11 cellular contexts compared by ENCODE assay signal in the genomic region with DNA sequence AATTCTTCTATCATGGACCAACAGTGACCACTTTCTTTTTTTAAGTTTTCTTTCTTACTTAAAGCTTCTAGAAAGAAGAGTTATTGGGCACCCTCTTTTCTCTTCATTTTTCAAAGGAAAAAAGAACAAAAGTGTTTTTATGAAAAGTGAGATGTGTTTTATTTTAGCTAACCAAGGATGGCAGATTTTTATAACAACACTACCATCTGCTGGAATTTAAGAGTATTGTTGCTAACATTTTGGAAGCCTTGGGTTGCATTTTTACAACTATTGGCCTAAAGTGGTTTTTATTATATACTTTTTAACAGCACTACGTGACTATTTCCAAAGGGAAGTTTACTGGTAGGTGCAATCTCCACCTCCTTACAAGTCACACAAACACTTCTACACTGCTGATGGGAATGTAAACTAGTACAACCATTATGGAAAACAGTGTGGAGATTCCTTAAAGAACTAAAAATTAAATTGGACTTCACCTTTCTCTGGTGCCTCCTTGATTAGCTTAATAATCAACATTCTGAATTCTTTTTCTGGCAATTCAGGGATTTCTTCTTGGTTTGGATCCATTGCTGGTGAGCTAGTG.
DNase-seq lines count a peak whose midpoint lies in the region; ATAC-seq and TF ChIP-seq lines count a peak whose summit lies in the region.
"Had no signal": no experiment of that assay in that cellular context is flagged by ENCODE, and none has a peak within 500 bp of the region (broad histone marks: within the 10 kb centered on the region; RNA-seq: fewer than 3 reads in every experiment).

No MANE protein-coding gene starts in this region.

- no peaks in the 10 kb centered on the region for H3K27me3 ChIP-seq in Karpas-422 (ENCODE audit: low read length)

- no peak overlapping the region for H3K4me3 Mint-ChIP-seq in activated T-helper 2 cell treated with anti-CD3 and anti-CD28 coated beads, Interferon-gamma antibody, Interleukin-2, Interleukin-4, amounts not matched to agents 10 μg/mL and 5 μg/mL and 100 μg/mL, durations not matched to agents 14 hours and 24 hours and 36 hours (ENCODE audit: low read depth)
- H3K4me3 Mint-ChIP-seq: activated naive CD8-positive, alpha-beta T cell treated with anti-CD3 and anti-CD28 coated beads, Interleukin-2, amount 10 ng/mL, durations not matched to agents 7 days and 5 days had no signal

- TF ChIP-seq CTCF in GM10266 (IDR thresholded peaks at IDR 0.05; ENCODE audit: control insufficient read depth, insufficient read depth, low read depth, missing control alignments) = peak; percentile 38
- TF ChIP-seq CTCF in choroid plexus epithelial cell (conservative IDR thresholded peaks at IDR 0.05; ENCODE audit: low read depth, low read length) = peak; percentile 46
- TF ChIP-seq CTCF in retinal pigment epithelial cell (conservative IDR thresholded peaks at IDR 0.05; ENCODE audit: low read depth, low read length) = peak; percentile 9

- H3K27ac Mint-ChIP-seq in activated T-helper 2 cell treated with anti-CD3 and anti-CD28 coated beads, Interferon-gamma antibody, Interleukin-2, Interleukin-4, amounts not matched to agents 10 μg/mL and 5 μg/mL and 100 μg/mL, durations not matched to agents 14 hours and 24 hours and 36 hours = no peak overlapping the region
- H3K27ac Mint-ChIP-seq: activated naive CD8-positive, alpha-beta T cell treated with anti-CD3 and anti-CD28 coated beads, Interleukin-2, amount 10 ng/mL, durations not matched to agents 7 days and 5 days had no signal

- H3K36me3 Mint-ChIP-seq in activated T-helper 2 cell treated with anti-CD3 and anti-CD28 coated beads, Interferon-gamma antibody, Interleukin-2, Interleukin-4, amounts not matched to agents 10 μg/mL and 5 μg/mL and 100 μg/mL, durations not matched to agents 14 hours and 24 hours and 36 hours (ENCODE audit: low read depth) = no peaks in the 10 kb centered on the region
- H3K36me3 Mint-ChIP-seq: activated naive CD8-positive, alpha-beta T cell treated with anti-CD3 and anti-CD28 coated beads, Interleukin-2, amount 10 ng/mL, durations not matched to agents 7 days and 5 days had no signal

- H2AFZ ChIP-seq in Karpas-422 (ENCODE audit: low read length) = no peak overlapping the region
- H2AFZ ChIP-seq: parathyroid adenoma had no signal

- no peak overlapping the region for H3K4me2 ChIP-seq in Karpas-422 (ENCODE audit: low read depth, low read length, poor library complexity, severe bottlenecking)

- no peak for ATAC-seq in HG03521 (IDR thresholded peaks at IDR 0.05; ENCODE audit: unreplicated experiment)

- no peaks in the 10 kb centered on the region for H3K4me1 Mint-ChIP-seq in activated T-helper 2 cell treated with anti-CD3 and anti-CD28 coated beads, Interferon-gamma antibody, Interleukin-2, Interleukin-4, amounts not matched to agents 10 μg/mL and 5 μg/mL and 100 μg/mL, durations not matched to agents 14 hours and 24 hours and 36 hours (ENCODE audit: low read depth)
- H3K4me1 Mint-ChIP-seq: activated naive CD8-positive, alpha-beta T cell treated with anti-CD3 and anti-CD28 coated beads, Interleukin-2, amount 10 ng/mL, durations not matched to agents 7 days and 5 days had no signal

- H3K79me2 ChIP-seq in Karpas-422 (ENCODE audit: low read length) = no peaks in the 10 kb centered on the region
- H3K79me2 ChIP-seq: parathyroid adenoma had no signal

- H3K4me1 ChIP-seq in Karpas-422 (ENCODE audit: low read length) = no peaks in the 10 kb centered on the region
- H3K4me1 ChIP-seq: parathyroid adenoma had no signal

- no peaks in the 10 kb centered on the region for H3K9me3 Mint-ChIP-seq in activated T-helper 2 cell treated with anti-CD3 and anti-CD28 coated beads, Interferon-gamma antibody, Interleukin-2, Interleukin-4, amounts not matched to agents 10 μg/mL and 5 μg/mL and 100 μg/mL, durations not matched to agents 14 hours and 24 hours and 36 hours
- H3K9me3 Mint-ChIP-seq: activated naive CD8-positive, alpha-beta T cell treated with anti-CD3 and anti-CD28 coated beads, Interleukin-2, amount 10 ng/mL, durations not matched to agents 7 days and 5 days had no signal

- H3K27ac ChIP-seq in Karpas-422 (ENCODE audit: low read length) = no peak overlapping the region
- H3K27ac ChIP-seq: parathyroid adenoma had no signal

- H3K27me3 Mint-ChIP-seq in activated T-helper 2 cell treated with anti-CD3 and anti-CD28 coated beads, Interferon-gamma antibody, Interleukin-2, Interleukin-4, amounts not matched to agents 10 μg/mL and 5 μg/mL and 100 μg/mL, durations not matched to agents 14 hours and 24 hours and 36 hours (ENCODE audit: low read depth) = no peaks in the 10 kb centered on the region
- H3K27me3 Mint-ChIP-seq: activated naive CD8-positive, alpha-beta T cell treated with anti-CD3 and anti-CD28 coated beads, Interleukin-2, amount 10 ng/mL, durations not matched to agents 7 days and 5 days had no signal

- intact Hi-C loops in activated T-helper 2 cell treated with anti-CD3 and anti-CD28 coated beads, Interferon-gamma antibody, Interleukin-2, Interleukin-4, amounts not matched to agents 10 μg/mL and 5 μg/mL and 100 μg/mL, durations not matched to agents 14 hours and 24 hours and 36 hours (cut with micrococcal nuclease) = no loop called here

- no peaks in the 10 kb centered on the region for H3K36me3 ChIP-seq in Karpas-422 (ENCODE audit: insufficient read depth, low read length)

- no peaks in the 10 kb centered on the region for H4K20me1 ChIP-seq in Karpas-422 (ENCODE audit: insufficient read depth, low read depth, low read length)

- H3K9ac ChIP-seq in Karpas-422 (ENCODE audit: low read length) = no peak overlapping the region
- H3K9ac ChIP-seq: parathyroid adenoma had no signal

- H3K9me2 ChIP-seq in Karpas-422 (replicated peaks; ENCODE audit: insufficient read depth, low read length) = no peaks in the 10 kb centered on the region

- DNase-seq in GM10266 (ENCODE audit: extremely low spot score) (peak; percentile 14), Karpas-422 (peak; percentile 64), choroid plexus epithelial cell (ENCODE audit: low read depth) (peak; percentile 50), retinal pigment epithelial cell (ENCODE audit: low read depth) (no peak), epidermal melanocyte (ENCODE audit: insufficient read length, low spot score) (no peak)
- no peak for DNase-seq in activated T-helper 2 cell treated with anti-CD3 and anti-CD28 coated beads, Interferon-gamma antibody, Interleukin-2, Interleukin-4, amounts not matched to agents 10 μg/mL and 5 μg/mL and 100 μg/mL, durations not matched to agents 14 hours and 24 hours and 36 hours (ENCODE audit: low spot score)
- DNase-seq in effector CD8-positive, alpha-beta T cell (lab: John Stamatoyannopoulos, UW) = no peak
- DNase-seq: activated naive CD8-positive, alpha-beta T cell treated with anti-CD3 and anti-CD28 coated beads, Interleukin-2, amount 10 ng/mL, durations not matched to agents 7 days and 5 days; NCI-H1694 had no signal

- no peak overlapping the region for H3K4me3 ChIP-seq in Karpas-422 (ENCODE audit: low read length)
- no peak overlapping the region for H3K4me3 ChIP-seq in choroid plexus epithelial cell (ENCODE audit: low read depth, low read length)
- H3K4me3 ChIP-seq in retinal pigment epithelial cell (ENCODE audit: low read length) = no peak overlapping the region

- no peaks in the 10 kb centered on the region for H3K9me3 ChIP-seq in Karpas-422 (ENCODE audit: low read length)

Comparison
In these comparisons a context has a peak if more than half of its experiments do, and no peak if none do; other contexts are left out.
1. DNase-seq: peak in GM10266 (single experiment), Karpas-422 (single experiment) and choroid plexus epithelial cell (single experiment); none in retinal pigment epithelial cell (single experiment), activated T-helper 2 cell treated with anti-CD3 and anti-CD28 coated beads, Interferon-gamma antibody, Interleukin-2, Interleukin-4, amounts not matched to agents 10 μg/mL and 5 μg/mL and 100 μg/mL, durations not matched to agents 14 hours and 24 hours and 36 hours (single experiment), epidermal melanocyte (single experiment) and effector CD8-positive, alpha-beta T cell (single experiment).
2. Peak in every context shown above with its lines, with median percentiles within 50 percentile points of each other: CTCF ChIP-seq.